17 cellular contexts compared by ENCODE assay signal in genomic region chr3:156465222-156465621, GRCh38.
DNase-seq lines count a peak whose midpoint lies in the region; ATAC-seq and TF ChIP-seq lines count a peak whose summit lies in the region.
"Had no signal": no experiment of that assay in that cellular context is flagged by ENCODE, and none has a peak within 500 bp of the region (broad histone marks: within the 10 kb centered on the region; RNA-seq: fewer than 3 reads in every experiment).

No MANE protein-coding gene starts in this region.

- no peaks in the 10 kb centered on the region for H3F3A ChIP-seq in GM23338 (replicated peaks; ENCODE audit: low read depth)

- no peaks in the 10 kb centered on the region for H3K27me3 ChIP-seq in GM23338 (ENCODE audit: insufficient read depth)
- no peaks in the 10 kb centered on the region for H3K27me3 ChIP-seq in thoracic aorta (replicated peaks; ENCODE audit: insufficient read depth)
- no peaks in the 10 kb centered on the region for H3K27me3 ChIP-seq in naive thymus-derived CD4-positive, alpha-beta T cell (ENCODE audit: control insufficient read depth in 2 of 2, insufficient read depth in 2 of 2, low read length in 2 of 2)

- POLR2A ChIA-PET in naive thymus-derived CD4-positive, alpha-beta T cell (lab: Charles Lee) = interaction anchor here (1.3 kb wide), 1 partner anchor 19 kb away, joined by 6 read pairs; no protein-coding TSS in a partner anchor

- peaks cover 32% of the 10 kb centered on the region for H3K4me1 Mint-ChIP-seq in GM23338
- H3K4me1 Mint-ChIP-seq in naive thymus-derived CD4-positive, alpha-beta T cell = peaks cover 0 to 1% (median 0%) of the 10 kb centered on the region in 7 donors

- H3K27ac ChIP-seq in GM23338 (ENCODE audit: low read depth) = no peak overlapping the region
- peak overlapping the region; percentile 47 to 53 for H3K27ac ChIP-seq in coronary artery
- peak overlapping the region; percentile 48 to 73 for H3K27ac ChIP-seq in thoracic aorta
- no peak overlapping the region for H3K27ac ChIP-seq in naive thymus-derived CD4-positive, alpha-beta T cell (ENCODE audit: low read depth, low read length)

- no peak for DNase-seq in GM23338 (ENCODE audit: low spot score)
- peak; percentile 4 for DNase-seq in OCI-M1 (lab: John Stamatoyannopoulos, UW)
- no peak for DNase-seq in coronary artery (ENCODE audit: low spot score)
- DNase-seq in thoracic aorta (ENCODE audit: low spot score) = no peak
- DNase-seq in naive thymus-derived CD4-positive, alpha-beta T cell = no peak
- no peak for DNase-seq in RPMI8226
- DNase-seq: ACHN; COR-L47; DMS153; IMR-90; Kasumi-1; NCI-H1105 treated with DMSO at 0.1 percent for 48 hours; NCI-H187; NCI-H526 treated with DMSO at 0.1 percent for 48 hours; NK-92 treated with Interleukin-12 subunit alpha and Interleukin-12 subunit beta, amount 100 ng/mL, for 24 hours had no signal

- H3K4me3 ChIP-seq in GM23338 (no peak overlapping the region), coronary artery (no peak overlapping the region), thoracic aorta (peak overlapping the region; percentile 1)
- H3K4me3 ChIP-seq in naive thymus-derived CD4-positive, alpha-beta T cell (ENCODE audit: low read length) = no peak overlapping the region

- H3K79me2 ChIP-seq in GM23338 (replicated peaks; ENCODE audit: insufficient read depth) = no peaks in the 10 kb centered on the region

- H3K9me3 ChIP-seq in thoracic aorta = no peaks in the 10 kb centered on the region
- no peaks in the 10 kb centered on the region for H3K9me3 ChIP-seq in naive thymus-derived CD4-positive, alpha-beta T cell (ENCODE audit: control insufficient read depth in 2 of 3, low read length in 3 of 3)

- no peak overlapping the region for H3K27ac Mint-ChIP-seq in GM23338
- H3K27ac Mint-ChIP-seq in naive thymus-derived CD4-positive, alpha-beta T cell = no peak overlapping the region

- H3K4me1 ChIP-seq in GM23338 (ENCODE audit: insufficient read depth) = peaks cover 21% of the 10 kb centered on the region
- H3K4me1 ChIP-seq in thoracic aorta (ENCODE audit: control insufficient read depth in 1 of 2, low read depth in 2 of 2) = peaks cover 26 to 65% of the 10 kb centered on the region in 2 donors
- no peaks in the 10 kb centered on the region for H3K4me1 ChIP-seq in naive thymus-derived CD4-positive, alpha-beta T cell (ENCODE audit: control insufficient read depth in 2 of 2, insufficient read depth in 2 of 2, low read length in 2 of 2)

- CTCF ChIA-PET in naive thymus-derived CD4-positive, alpha-beta T cell (lab: Charles Lee) = no interaction called here

- H3K9me2 ChIP-seq in GM23338 (ENCODE audit: insufficient read depth) = no peaks in the 10 kb centered on the region

- no peaks in the 10 kb centered on the region for H3K9me3 Mint-ChIP-seq in GM23338
- H3K9me3 Mint-ChIP-seq in naive thymus-derived CD4-positive, alpha-beta T cell = peaks cover 0 to 2% (median 0%) of the 10 kb centered on the region in 11 donors

- H3K36me3 ChIP-seq in GM23338 (ENCODE audit: insufficient read depth) (no peaks in the 10 kb centered on the region), thoracic aorta (no peaks in the 10 kb centered on the region)
- no peaks in the 10 kb centered on the region for H3K36me3 ChIP-seq in naive thymus-derived CD4-positive, alpha-beta T cell (ENCODE audit: control insufficient read depth in 2 of 3, insufficient read depth in 3 of 3, low read length in 3 of 3)

- intact Hi-C loops in naive thymus-derived CD4-positive, alpha-beta T cell (cut with micrococcal nuclease) = no loop called here

- no peak overlapping the region for H3K4me3 Mint-ChIP-seq in GM23338
- no peak overlapping the region for H3K4me3 Mint-ChIP-seq in naive thymus-derived CD4-positive, alpha-beta T cell

- peak overlapping the region; percentile 85 for H2AFZ ChIP-seq in GM23338

- no peaks in the 10 kb centered on the region for H4K20me1 ChIP-seq in GM23338 (replicated peaks; ENCODE audit: insufficient read depth)

- ATAC-seq in GM23338 = no peak
- ATAC-seq in thoracic aorta (ENCODE audit: insufficient number of reproducible peaks, low FRiP score, low read depth) = no peak
- ATAC-seq in naive thymus-derived CD4-positive, alpha-beta T cell = no peak
- no peak for ATAC-seq in HG02970 (IDR thresholded peaks at IDR 0.05; ENCODE audit: low FRiP score, unreplicated experiment)
- ATAC-seq: HCT116 had no signal

- no peaks in the 10 kb centered on the region for H3K27me3 Mint-ChIP-seq in GM23338 (ENCODE audit: insufficient read depth, low read depth, poor library complexity)
- peaks cover 0 to 61% (median 5%) of the 10 kb centered on the region in 5 donors for H3K27me3 Mint-ChIP-seq in naive thymus-derived CD4-positive, alpha-beta T cell

- H3K36me3 Mint-ChIP-seq in GM23338 (ENCODE audit: low read depth) = no peaks in the 10 kb centered on the region
- no peaks in the 10 kb centered on the region for H3K36me3 Mint-ChIP-seq in naive thymus-derived CD4-positive, alpha-beta T cell

- no peak for TF ChIP-seq CTCF in GM23338 (conservative IDR thresholded peaks at IDR 0.05; ENCODE audit: low read depth in 2 of 2)
- no peak for TF ChIP-seq CTCF in coronary artery (IDR thresholded peaks at IDR 0.05)
- no peak for TF ChIP-seq CTCF in thoracic aorta (IDR thresholded peaks at IDR 0.05)

- no peak overlapping the region for H3K4me2 ChIP-seq in GM23338

TF ChIP-seq in GM23338, 12 proteins besides CTCF, POLR2A, EP300 and RAD21 (continues in another document):
- TF ChIP-seq JUNB (IDR thresholded peaks at IDR 0.05; ENCODE audit: unreplicated experiment) (no peak), CREB1 (CRISPR knock-in tag; IDR thresholded peaks at IDR 0.05; ENCODE audit: low read depth) (no peak)
- TF ChIP-seq, protein P1, sequence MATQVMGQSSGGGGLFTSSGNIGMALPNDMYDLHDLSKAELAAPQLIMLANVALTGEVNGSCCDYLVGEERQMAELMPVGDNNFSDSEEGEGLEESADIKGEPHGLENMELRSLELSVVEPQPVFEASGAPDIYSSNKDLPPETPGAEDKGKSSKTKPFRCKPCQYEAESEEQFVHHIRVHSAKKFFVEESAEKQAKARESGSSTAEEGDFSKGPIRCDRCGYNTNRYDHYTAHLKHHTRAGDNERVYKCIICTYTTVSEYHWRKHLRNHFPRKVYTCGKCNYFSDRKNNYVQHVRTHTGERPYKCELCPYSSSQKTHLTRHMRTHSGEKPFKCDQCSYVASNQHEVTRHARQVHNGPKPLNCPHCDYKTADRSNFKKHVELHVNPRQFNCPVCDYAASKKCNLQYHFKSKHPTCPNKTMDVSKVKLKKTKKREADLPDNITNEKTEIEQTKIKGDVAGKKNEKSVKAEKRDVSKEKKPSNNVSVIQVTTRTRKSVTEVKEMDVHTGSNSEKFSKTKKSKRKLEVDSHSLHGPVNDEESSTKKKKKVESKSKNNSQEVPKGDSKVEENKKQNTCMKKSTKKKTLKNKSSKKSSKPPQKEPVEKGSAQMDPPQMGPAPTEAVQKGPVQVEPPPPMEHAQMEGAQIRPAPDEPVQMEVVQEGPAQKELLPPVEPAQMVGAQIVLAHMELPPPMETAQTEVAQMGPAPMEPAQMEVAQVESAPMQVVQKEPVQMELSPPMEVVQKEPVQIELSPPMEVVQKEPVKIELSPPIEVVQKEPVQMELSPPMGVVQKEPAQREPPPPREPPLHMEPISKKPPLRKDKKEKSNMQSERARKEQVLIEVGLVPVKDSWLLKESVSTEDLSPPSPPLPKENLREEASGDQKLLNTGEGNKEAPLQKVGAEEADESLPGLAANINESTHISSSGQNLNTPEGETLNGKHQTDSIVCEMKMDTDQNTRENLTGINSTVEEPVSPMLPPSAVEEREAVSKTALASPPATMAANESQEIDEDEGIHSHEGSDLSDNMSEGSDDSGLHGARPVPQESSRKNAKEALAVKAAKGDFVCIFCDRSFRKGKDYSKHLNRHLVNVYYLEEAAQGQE (IDR thresholded peaks at IDR 0.05; ENCODE audit: unreplicated experiment) = no peak

Comparison
In these comparisons a context has a peak if more than half of its experiments do, and no peak if none do; other contexts are left out.
1. H3K27ac ChIP-seq: peak in coronary artery (2 of 2) and thoracic aorta (2 of 2); none in GM23338 (single experiment) and naive thymus-derived CD4-positive, alpha-beta T cell (single experiment).